ENCODE assay signal across 20 cellular contexts in genomic region chr10:25102423-25102822, GRCh38.
DNase-seq lines count a peak whose midpoint lies in the region; ATAC-seq and TF ChIP-seq lines count a peak whose summit lies in the region.
"Had no signal": no experiment of that assay in that cellular context is flagged by ENCODE, and none has a peak within 500 bp of the region (broad histone marks: within the 10 kb centered on the region; RNA-seq: fewer than 3 reads in every experiment).

No MANE protein-coding gene starts in this region.

- no peak overlapping the region for H2BK12ac ChIP-seq in neuronal stem cell (ENCODE audit: low read length)

- TF ChIP-seq POLR2A in esophagus muscularis mucosa (IDR thresholded peaks at IDR 0.05; ENCODE audit: low read depth): no peak
- TF ChIP-seq POLR2A in suprapubic skin (IDR thresholded peaks at IDR 0.05): no peak

- no peaks in the 10 kb centered on the region for H3K79me1 ChIP-seq in neuronal stem cell (ENCODE audit: low read depth, low read length)

- TF ChIP-seq CTCF in esophagus muscularis mucosa (IDR thresholded peaks at IDR 0.05) (no peak), suprapubic skin (IDR thresholded peaks at IDR 0.05) (no peak)

- H3K4me3 ChIP-seq in esophagus muscularis mucosa: no peak overlapping the region
- no peak overlapping the region for H3K4me3 ChIP-seq in neuronal stem cell (ENCODE audit: low read length in 2 of 2)
- no peak overlapping the region for H3K4me3 ChIP-seq in suprapubic skin
- H3K4me3 ChIP-seq: BLaER1, GM12878, GM23338 had no signal

- H3K27me3 Mint-ChIP-seq in T-helper 17 cell: peaks cover 41% of the 10 kb centered on the region

- no peak overlapping the region for H2BK5ac ChIP-seq in neuronal stem cell (ENCODE audit: low read length)

- no peak overlapping the region for H3K14ac ChIP-seq in neuronal stem cell (ENCODE audit: low read length)

- ATAC-seq in T-helper 17 cell: no peak
- ATAC-seq: CD8-positive, alpha-beta T cell; GM12878; GM23338; HCT116 had no signal

- WGBS in esophagus muscularis mucosa: 70% methylated on average over 6 of the region's 6 CpGs
- WGBS in neuronal stem cell (ENCODE audit: extremely low coverage in 2 of 2, insufficient read length in 2 of 2, insufficient replicate concordance in 1 of 2), 2 donors: no CpG with 5 or more reads among the region's 6 CpGs
- WGBS in suprapubic skin: 52% methylated on average over 6 of the region's 6 CpGs

- no peaks in the 10 kb centered on the region for H3K4me1 Mint-ChIP-seq in T-helper 17 cell
- H3K4me1 Mint-ChIP-seq: B cell; CD4-positive, CD25-positive, alpha-beta regulatory T cell had no signal

- H3K36me3 Mint-ChIP-seq in T-helper 17 cell (ENCODE audit: low read depth): no peaks in the 10 kb centered on the region
- H3K36me3 Mint-ChIP-seq: CD4-positive, CD25-positive, alpha-beta regulatory T cell; CD8-positive, alpha-beta T cell had no signal

- peak; percentile 4 for DNase-seq in OCI-M1 (lab: John Stamatoyannopoulos, UW)
- DNase-seq in T-helper 17 cell: no peak
- DNase-seq in esophagus muscularis mucosa (ENCODE audit: extremely low spot score): peak; percentile 68
- DNase-seq in neuronal stem cell (ENCODE audit: low spot score): no peak
- DNase-seq in effector CD4-positive, alpha-beta T cell: no peak
- DNase-seq in DMS114 treated with DMSO at 0.1 percent for 48 hours (lab: John Stamatoyannopoulos, UW; ENCODE audit: unreplicated experiment): no peak
- DNase-seq in suprapubic skin (ENCODE audit: low spot score in 2 of 2): no peak
- DNase-seq: Caco-2; CD4-positive, CD25-positive, alpha-beta regulatory T cell; CD8-positive, alpha-beta T cell; DMS79; EL; GDM1; H9 had no signal

- no peak overlapping the region for H3K9ac ChIP-seq in neuronal stem cell (ENCODE audit: low read depth, low read length, poor library complexity)
- H3K9ac ChIP-seq: BLaER1 had no signal

- H2AFZ ChIP-seq in neuronal stem cell (ENCODE audit: low read length): peak overlapping the region; percentile 12
- H2AFZ ChIP-seq: GM23338 had no signal

- no peak overlapping the region for H2BK15ac ChIP-seq in neuronal stem cell (ENCODE audit: low read length)

- H2BK120ac ChIP-seq in neuronal stem cell (ENCODE audit: low read depth, low read length): no peak overlapping the region

- H3K4me2 ChIP-seq in neuronal stem cell (ENCODE audit: insufficient read depth, low read length, poor library complexity, severe bottlenecking): no peak overlapping the region
- H3K4me2 ChIP-seq: BLaER1, GM23338 had no signal

- no peak overlapping the region for H3K23ac ChIP-seq in neuronal stem cell (ENCODE audit: low read depth, low read length, poor library complexity)

- H4K91ac ChIP-seq in neuronal stem cell (ENCODE audit: low read depth, low read length, poor library complexity): no peak overlapping the region

- no peaks in the 10 kb centered on the region for H3K27me3 ChIP-seq in esophagus muscularis mucosa
- no peaks in the 10 kb centered on the region for H3K27me3 ChIP-seq in neuronal stem cell (ENCODE audit: control insufficient read depth in 3 of 3, insufficient read depth in 3 of 3, low read depth in 1 of 3, low read length in 3 of 3)
- no peaks in the 10 kb centered on the region for H3K27me3 ChIP-seq in suprapubic skin
- H3K27me3 ChIP-seq: BLaER1 had no signal

- no peak overlapping the region for H4K8ac ChIP-seq in neuronal stem cell (ENCODE audit: low read depth, low read length)

- H3K4me3 Mint-ChIP-seq in T-helper 17 cell: peak overlapping the region; percentile 15
- H3K4me3 Mint-ChIP-seq: B cell; CD4-positive, CD25-positive, alpha-beta regulatory T cell; CD8-positive, alpha-beta T cell; GM23338; H9 had no signal

- H3K9me3 ChIP-seq in T-helper 17 cell (ENCODE audit: control insufficient read depth, low read length, poor library complexity, severe bottlenecking): no peaks in the 10 kb centered on the region
- no peaks in the 10 kb centered on the region for H3K9me3 ChIP-seq in esophagus muscularis mucosa
- no peaks in the 10 kb centered on the region for H3K9me3 ChIP-seq in neuronal stem cell (replicated peaks in 1 of 2; ENCODE audit: control insufficient read depth in 2 of 2, insufficient read depth in 1 of 2, low read depth in 1 of 2, low read length in 2 of 2)
- H3K9me3 ChIP-seq in suprapubic skin: no peaks in the 10 kb centered on the region
- H3K9me3 ChIP-seq: BLaER1, Caco-2 had no signal

- H3K4me1 ChIP-seq in esophagus muscularis mucosa (no peaks in the 10 kb centered on the region), neuronal stem cell (ENCODE audit: control insufficient read depth in 2 of 2, insufficient read depth in 1 of 2, low read depth in 1 of 2, low read length in 2 of 2) (peaks cover 0 to 8% of the 10 kb centered on the region in 2 donors), suprapubic skin (no peaks in the 10 kb centered on the region)
- H3K4me1 ChIP-seq: BLaER1, Caco-2 had no signal

- TF ChIP-seq EP300 in esophagus muscularis mucosa (IDR thresholded peaks at IDR 0.05): no peak
- TF ChIP-seq EP300 in suprapubic skin (IDR thresholded peaks at IDR 0.05): no peak

- no peak overlapping the region for H3K27ac Mint-ChIP-seq in T-helper 17 cell
- H3K27ac Mint-ChIP-seq: B cell; CD4-positive, CD25-positive, alpha-beta regulatory T cell; CD8-positive, alpha-beta T cell; GM23338 had no signal

- H3K36me3 ChIP-seq in esophagus muscularis mucosa (no peaks in the 10 kb centered on the region), neuronal stem cell (replicated peaks in 1 of 2; ENCODE audit: control insufficient read depth in 2 of 2, insufficient read depth in 2 of 2, low read length in 2 of 2) (no peaks in the 10 kb centered on the region), suprapubic skin (no peaks in the 10 kb centered on the region)
- H3K36me3 ChIP-seq: BLaER1 had no signal

- H3K18ac ChIP-seq in neuronal stem cell (ENCODE audit: low read length): no peak overlapping the region

- H3K4ac ChIP-seq in neuronal stem cell (ENCODE audit: low read length): no peak overlapping the region

- H3K27ac ChIP-seq in esophagus muscularis mucosa (replicated peaks in 1 of 4) (no peak overlapping the region), neuronal stem cell (replicated peaks; ENCODE audit: low read length) (no peak overlapping the region), suprapubic skin (no peak overlapping the region)
- H3K27ac ChIP-seq: BLaER1, C4-2B had no signal

- intact Hi-C loops in esophagus muscularis mucosa (cut with DNase I): no loop called here

- no peak overlapping the region for H2AK5ac ChIP-seq in neuronal stem cell (ENCODE audit: low read depth, low read length)

Comparison
In these comparisons a context has a peak if more than half of its experiments do, and no peak if none do; other contexts are left out.
1. DNase-seq: peak in OCI-M1 (single experiment) and esophagus muscularis mucosa (single experiment); none in T-helper 17 cell (0 of 3), neuronal stem cell (single experiment), effector CD4-positive, alpha-beta T cell (single experiment), DMS114 treated with DMSO at 0.1 percent for 48 hours (single experiment) and suprapubic skin (0 of 2).